8 cellular contexts compared by ENCODE assay signal in genomic region chr6:28922004-28922840, GRCh38. TPM values are rescaled to one million over a fixed set of nuclear protein-coding genes. Genes with fewer than 3 reads are reported as not detected.
DNase-seq lines count a peak whose midpoint lies in the region; ATAC-seq, FAIRE-seq and TF ChIP-seq lines count a peak whose summit lies in the region.

No MANE protein-coding gene starts in this region.

- H3K9me1 ChIP-seq in IMR-90 (ENCODE audit: insufficient read depth, low read length), result peaks cover 11% of the 10 kb centered on the region

- POLR2A ChIA-PET in IMR-90 (lab: Charles Lee; ENCODE audit: unreplicated experiment), result no interaction called here

- H2AK5ac ChIP-seq in IMR-90 (ENCODE audit: low read depth, low read length), result peak overlapping the region; percentile 85

- peaks cover 49 to 54% (median 52%) of the 10 kb centered on the region in 11 experiments for H3K36me3 ChIP-seq in BLaER1 treated with 17β-estradiol and CSF1 and Interleukin-3, amounts not matched to agents 10 nM and 100 nM
- H3K36me3 ChIP-seq in IMR-90 (ENCODE audit: control insufficient read depth, insufficient read depth, low read length) (peaks cover 31% of the 10 kb centered on the region), iPS DF 6.9 (ENCODE audit: control insufficient read depth, insufficient read depth, low read length) (peaks cover 27% of the 10 kb centered on the region), small intestine (ENCODE audit: control insufficient read depth in 2 of 2, insufficient read depth in 2 of 2, low read length in 2 of 2) (peaks cover 13 to 15% of the 10 kb centered on the region in 2 donors)

- H3K4ac ChIP-seq in IMR-90 (ENCODE audit: low read depth, low read length), result peak overlapping the region; percentile 98

- no peak for FAIRE-seq in small intestine (lab: Jason Lieb, UNC)

- peak overlapping the region; percentile 94 for H3K23ac ChIP-seq in IMR-90 (ENCODE audit: low read depth, low read length)

- H3K27me3 ChIP-seq in BLaER1 treated with 17β-estradiol and CSF1 and Interleukin-3, amounts not matched to agents 10 nM and 100 nM, result no peaks in the 10 kb centered on the region
- H3K27me3 ChIP-seq in IMR-90 (ENCODE audit: control insufficient read depth, insufficient read depth, low read length), result no peaks in the 10 kb centered on the region
- no peaks in the 10 kb centered on the region for H3K27me3 ChIP-seq in iPS DF 6.9 (ENCODE audit: control insufficient read depth, insufficient read depth, low read length)
- H3K27me3 ChIP-seq in small intestine (ENCODE audit: control insufficient read depth in 2 of 2, insufficient read depth in 2 of 2, low read length in 2 of 2), result no peaks in the 10 kb centered on the region

- H2BK5ac ChIP-seq in IMR-90 (ENCODE audit: low read depth, low read length, poor library complexity, severe bottlenecking), result peak overlapping the region; percentile 84

- CTCF ChIA-PET in IMR-90 (lab: Yijun Ruan, JAX), result interaction anchor here (0.7 kb wide), 1 partner anchor 25 kb away, joined by 3 read pairs; no protein-coding TSS in a partner anchor

- H2AK9ac ChIP-seq in IMR-90 (replicated peaks; ENCODE audit: low read depth, low read length, poor library complexity), result peak overlapping the region; percentile 94

- peak overlapping the region; percentile 73 to 100 (median 96) for H3K4me3 ChIP-seq in BLaER1 treated with 17β-estradiol and CSF1 and Interleukin-3, amounts not matched to agents 10 nM and 100 nM
- peak overlapping the region; percentile 92 for H3K4me3 ChIP-seq in IMR-90 (ENCODE audit: insufficient read depth, low read depth, low read length)
- peak overlapping the region; percentile 94; the same call in 1 of the 2 replicates for H3K4me3 ChIP-seq in iPS DF 6.9 (ENCODE audit: low read length)
- peak overlapping the region; percentile 79 to 80 for H3K4me3 ChIP-seq in small intestine (ENCODE audit: low read depth in 1 of 2, low read length in 2 of 2)

- H3K27ac ChIP-seq in BLaER1 treated with 17β-estradiol and CSF1 and Interleukin-3, amounts not matched to agents 10 nM and 100 nM, result peak overlapping the region; percentile 83 to 100 (median 99)
- H3K27ac ChIP-seq in IMR-90 (ENCODE audit: insufficient read depth, low read length) (peak overlapping the region; percentile 96), iPS DF 6.9 (ENCODE audit: low read length) (no peak overlapping the region), small intestine (ENCODE audit: low read depth in 1 of 2, low read length in 1 of 2) (peak overlapping the region; percentile 91 to 99)

- peak overlapping the region; percentile 99 for H3K14ac ChIP-seq in IMR-90 (replicated peaks; ENCODE audit: low read depth, low read length)

- peak overlapping the region; percentile 20 for H2BK120ac ChIP-seq in IMR-90 (ENCODE audit: low read depth, low read length)

- H3K79me1 ChIP-seq in IMR-90 (ENCODE audit: low read depth in 1 of 2, low read length in 2 of 2), result peaks cover 26 to 58% of the 10 kb centered on the region in 2 experiments

- DNase-seq in IMR-90, result peak; percentile 57
- DNase-seq in activated effector memory CD4-positive, alpha-beta T cell treated with Interleukin-2 at 50 U/mL for 16 hours, result peak; percentile 20
- DNase-seq in iPS DF 6.9 (ENCODE audit: low read depth, low spot score), result no peak
- peak; percentile 90 for DNase-seq in small intestine
- no peak for DNase-seq in NCI-H128 (lab: John Stamatoyannopoulos, UW; ENCODE audit: unreplicated experiment)
- DNase-seq in DMS79 (lab: John Stamatoyannopoulos, UW), result no peak

- peaks cover 0 to 8% (median 0%) of the 10 kb centered on the region in 11 experiments; a peak in 2 of 22 replicates for H3K9me3 ChIP-seq in BLaER1 treated with 17β-estradiol and CSF1 and Interleukin-3, amounts not matched to agents 10 nM and 100 nM (replicated peaks in 1 of 11)
- no peaks in the 10 kb centered on the region for H3K9me3 ChIP-seq in IMR-90 (ENCODE audit: control insufficient read depth, insufficient read depth, low read length)
- H3K9me3 ChIP-seq in iPS DF 6.9 (ENCODE audit: control insufficient read depth, insufficient read depth, low read length), result no peaks in the 10 kb centered on the region
- H3K9me3 ChIP-seq in small intestine (ENCODE audit: control insufficient read depth, low read depth), result no peaks in the 10 kb centered on the region

- H4K91ac ChIP-seq in IMR-90 (ENCODE audit: insufficient read depth, low read depth, low read length), result peak overlapping the region; percentile 91

- H3K4me2 ChIP-seq in BLaER1 treated with 17β-estradiol and CSF1 and Interleukin-3, amounts not matched to agents 10 nM and 100 nM, result peak overlapping the region; percentile 71 to 96 (median 91)
- H3K4me2 ChIP-seq in IMR-90 (ENCODE audit: low read depth, low read length), result peak overlapping the region; percentile 94

- TF ChIP-seq RAD21 in IMR-90 (IDR thresholded peaks at IDR 0.05; ENCODE audit: low read length), result no peak

- ATAC-seq in IMR-90 (ENCODE audit: low read depth) (peak; percentile 2; the same call in 1 of the 2 replicates), HG03175 (IDR thresholded peaks at IDR 0.05; ENCODE audit: unreplicated experiment) (no peak)

- dilution Hi-C loops in IMR-90 (cut with HindIII; ENCODE audit: low sequenced_read_pairs, unreplicated experiment), result no loop called here

- no peak overlapping the region for H2BK20ac ChIP-seq in IMR-90 (ENCODE audit: low read depth, low read length)

- peak overlapping the region; percentile 84 for H2AFZ ChIP-seq in IMR-90 (replicated peaks; ENCODE audit: low read length, poor library complexity)

- no peak for TF ChIP-seq CTCF in IMR-90 (conservative IDR thresholded peaks at IDR 0.05; ENCODE audit: low read depth, low read length)

- peak overlapping the region; percentile 47 for H4K5ac ChIP-seq in IMR-90 (ENCODE audit: low read depth, low read length)

- H4K20me1 ChIP-seq in BLaER1 treated with 17β-estradiol and CSF1 and Interleukin-3, amounts not matched to agents 10 nM and 100 nM, result peaks cover 5 to 56% (median 44%) of the 10 kb centered on the region in 11 experiments; a peak in 20 of 22 replicates
- peaks cover 30% of the 10 kb centered on the region for H4K20me1 ChIP-seq in IMR-90 (ENCODE audit: insufficient read depth, low read length)

- H3K9ac ChIP-seq in BLaER1 treated with 17β-estradiol and CSF1 and Interleukin-3, amounts not matched to agents 10 nM and 100 nM, result peak overlapping the region; percentile 91 to 100 (median 98)
- peak overlapping the region; percentile 90 for H3K9ac ChIP-seq in IMR-90 (ENCODE audit: low read depth, low read length)

- peak overlapping the region; percentile 48 to 91; a peak in 3 of 4 replicates for H4K8ac ChIP-seq in IMR-90 (ENCODE audit: low read depth in 2 of 2, low read length in 2 of 2)

- H3K56ac ChIP-seq in IMR-90 (ENCODE audit: extremely low read depth, insufficient read depth, low read length), result peak overlapping the region; percentile 94

- H2BK15ac ChIP-seq in IMR-90 (ENCODE audit: low read depth, low read length), result peak overlapping the region; percentile 9; the same call in 1 of the 3 replicates

- no TSS peak for BruUV-seq in IMR-90 (replicated peaks; lab: Mats Ljungman, UMichigan)

- peaks cover 43 to 64% (median 57%) of the 10 kb centered on the region in 10 experiments for H3K4me1 ChIP-seq in BLaER1 treated with 17β-estradiol and CSF1 and Interleukin-3, amounts not matched to agents 10 nM and 100 nM
- H3K4me1 ChIP-seq in IMR-90 (ENCODE audit: control insufficient read depth, insufficient read depth, low read length) (peaks cover 5% of the 10 kb centered on the region), iPS DF 6.9 (ENCODE audit: control insufficient read depth, insufficient read depth, low read length) (peaks cover 3% of the 10 kb centered on the region; the same call in 1 of the 2 replicates), small intestine (ENCODE audit: control insufficient read depth in 2 of 2, insufficient read depth in 1 of 2, low read depth in 1 of 2, low read length in 1 of 2) (peaks cover 6 to 20% of the 10 kb centered on the region in 2 donors)

- peak overlapping the region; percentile 31; the same call in 1 of the 2 replicates for H3K18ac ChIP-seq in IMR-90 (ENCODE audit: low read depth, low read length)

- peak; percentile 48; the same call in 1 of the 2 replicates for TF ChIP-seq POLR2A in IMR-90 (IDR thresholded peaks at IDR 0.05; ENCODE audit: low read depth, low read length)

- intact Hi-C loops in IMR-90 (cut with micrococcal nuclease), result loop anchor here (2.0 kb wide), 1 partner anchor 25 kb away; no protein-coding TSS in a partner anchor

- WGBS in IMR-90 (ENCODE audit: extremely low coverage in 2 of 2, insufficient read length in 1 of 2), 2 experiments, result 0% methylated on average over 2 of the region's 10 CpGs; no CpG with 5 or more reads in 1 of the 2 experiments
- no CpG with 5 or more reads among the region's 10 CpGs for WGBS in iPS DF 6.9 (ENCODE audit: insufficient coverage, insufficient read length)
- WGBS in small intestine, 3 donors, result 10 to 28% (median 16%) methylated on average over 10 of the region's 10 CpGs

- in situ Hi-C loops in IMR-90 (cut with MboI; ENCODE audit: low sequenced_read_pairs), result no loop called here

TF ChIP-seq in IMR-90, 13 proteins besides CTCF, POLR2A, EP300 and RAD21:
- TF ChIP-seq NFE2L2 (IDR thresholded peaks at IDR 0.05; ENCODE audit: low read depth, low read length), result peak; percentile 41; the same call in 1 of the 2 replicates
- TF ChIP-seq USF2 (IDR thresholded peaks at IDR 0.05; ENCODE audit: low read depth, low read length), result peak; percentile 61; the same call in 1 of the 2 replicates
- TF ChIP-seq RFX5 (IDR thresholded peaks at IDR 0.05; ENCODE audit: low read depth, low read length), result no peak
- 0 out of 2 replicates have a peak, but pooled peaks have one; percentile 8 for TF ChIP-seq MAFK (IDR thresholded peaks at IDR 0.05; ENCODE audit: low read depth, low read length)

RNA-seq across cellular contexts. Expression of gene TRIM27, which starts 1.6 kb away (rescaled TPM):
- 48.0 TPM in 2 replicates for total RNA-seq in IMR-90 (2012; rRNA removed)
- polyA plus RNA-seq in IMR-90 (2012; rRNA removed) (43.5 and 44.4 TPM in 2 replicates), small intestine (10 to 100 TPM; 30.5 to 42.0 (median 31.3) TPM)
- 21.8 and 26.3 TPM in 2 replicates for polyA plus RNA-seq in IMR-90 (2012; cell fraction: cytosol; rRNA removed)
- 49.1 and 79.8 TPM in 2 replicates for polyA plus RNA-seq in IMR-90 (2012; cell fraction: nucleus; rRNA removed; ENCODE audit: low replicate concordance)

Comparison
In these comparisons a context has a peak if more than half of its experiments do, and no peak if none do; other contexts are left out.
1. DNase-seq: peak in IMR-90 (single experiment), activated effector memory CD4-positive, alpha-beta T cell treated with Interleukin-2 at 50 U/mL for 16 hours (single experiment) and small intestine (single experiment); none in iPS DF 6.9 (single experiment), NCI-H128 (single experiment) and DMS79 (single experiment).
2. Peak in every context shown above with its lines, with median percentiles within 50 percentile points of each other: H3K4me3 ChIP-seq.